ENCODE assay signal across 8 cellular contexts in genomic region chr22:20981787-20982562, GRCh38. TPM values are rescaled to one million over a fixed set of nuclear protein-coding genes. Genes with fewer than 3 reads are reported as not detected.
DNase-seq lines count a peak whose midpoint lies in the region; ATAC-seq and TF ChIP-seq lines count a peak whose summit lies in the region.

LZTR1 (plus strand) TSS chr22:20982297; CDS start chr22:20982372, 75 bp downstream.

- TF ChIP-seq CTCF in Caco-2 (IDR thresholded peaks at IDR 0.05; ENCODE audit: insufficient read depth in 1 of 2, low read depth in 1 of 2, low read length in 1 of 2, severe bottlenecking in 1 of 2, unreplicated experiment in 1 of 2) (peak; percentile 51 to 84), PC-3 (conservative IDR thresholded peaks at IDR 0.05; ENCODE audit: low read depth, low read length) (peak; percentile 56)

- POLR2A ChIA-PET in Caco-2 (lab: Charles Lee): interaction anchor here (0.5 to 1.8 kb wide), 12 partner anchors 9 to 204 kb away, joined by 3 to 19 read pairs (median 5); partner anchors contain the start of genes CRKL, P2RX6 and THAP7
- POLR2A ChIA-PET in PC-3 (lab: Charles Lee; ENCODE audit: unreplicated experiment): interaction anchor here (0.6 kb wide), 1 partner anchor 33 kb away, joined by 6 read pairs; no protein-coding TSS in a partner anchor

- peak within 1 kb of the TSS; percentile 47 for H3K27ac ChIP-seq in PC-3 (ENCODE audit: low read length)

- ATAC-seq in GM19438 (IDR thresholded peaks at IDR 0.05; ENCODE audit: low read depth, unreplicated experiment) (peak; percentile 82), PC-3 (peak; percentile 96)

- BruUV-seq in Caco-2 (replicated peaks; lab: Mats Ljungman, UMichigan): TSS peak; percentile 21
- BruUV-seq in PC-3 (replicated peaks; lab: Mats Ljungman, UMichigan): no TSS peak

- TF ChIP-seq POLR2A in erythroblast (IDR thresholded peaks at IDR 0.05; ENCODE audit: low read length): peak; percentile 94

- DNase-seq in Caco-2: peak; percentile 78 to 88
- peak; percentile 77 for DNase-seq in HK-2 (ENCODE audit: unreplicated experiment)
- DNase-seq in PC-3: peak; percentile 67
- peak; percentile 86 for DNase-seq in activated T-cell treated with anti-CD3 and anti-CD28 coated beads, Interleukin-2, amount 50 U/mL, for 24 hours
- peak; percentile 88 to 92 for DNase-seq in erythroblast (lab: John Stamatoyannopoulos, UW)
- peak; percentile 61 to 63 for DNase-seq in stimulated activated CD8-positive, alpha-beta memory T cell treated with anti-CD3 and anti-CD28 coated beads, Interleukin-7, amount 100 ng/mL, for 48 hours (ENCODE audit: extremely low read depth in 1 of 2, low read depth in 1 of 2)

- H4K20me1 ChIP-seq in PC-3 (ENCODE audit: low read length): no peaks in the 10 kb centered on the region

- H2AFZ ChIP-seq in PC-3 (ENCODE audit: low read length): peak within 1 kb of the TSS; percentile 89

- peaks cover 16% of the 10 kb centered on the region for H3K79me2 ChIP-seq in PC-3 (ENCODE audit: low read length)

- intact Hi-C loops in Caco-2 (cut with micrococcal nuclease; ENCODE audit: unreplicated experiment): loop anchor here (1.0 kb wide), 1 partner anchor 20 kb away; the partner anchor contains the start of gene THAP7
- intact Hi-C loops in PC-3 (cut with micrococcal nuclease): loop anchor here (1.0 kb wide), 1 partner anchor 97 kb away; no protein-coding TSS in a partner anchor

- peaks cover 14% of the 10 kb centered on the region; the same call in 1 of the 2 replicates for H3K4me1 ChIP-seq in Caco-2
- H3K4me1 ChIP-seq in PC-3 (ENCODE audit: insufficient read depth, low read length): peaks cover 13% of the 10 kb centered on the region
- H3K4me1 ChIP-seq in mucosa of stomach (ENCODE audit: control insufficient read depth, insufficient read depth, low read length): peaks cover 33% of the 10 kb centered on the region

- peak within 1 kb of the TSS; percentile 71 for H3K27ac Mint-ChIP-seq in Caco-2 (ENCODE audit: unreplicated experiment)
- H3K27ac Mint-ChIP-seq in activated T-cell treated with anti-CD3 and anti-CD28 coated beads, Interleukin-2, amount 50 U/mL, for 24 hours: peak within 1 kb of the TSS; percentile 90

- H3K9me3 Mint-ChIP-seq in Caco-2 (ENCODE audit: unreplicated experiment): peaks cover 8% of the 10 kb centered on the region
- no peaks in the 10 kb centered on the region for H3K9me3 Mint-ChIP-seq in activated T-cell treated with anti-CD3 and anti-CD28 coated beads, Interleukin-2, amount 50 U/mL, for 24 hours

- CTCF ChIA-PET in Caco-2 (lab: Charles Lee) (interaction anchor here (0.6 to 1.6 kb wide), 12 partner anchors 9 to 178 kb away, joined by 3 to 17 read pairs (median 6); partner anchors contain the start of genes AIFM3 and CRKL), PC-3 (lab: Charles Lee) (interaction anchor here (0.6 kb wide), 2 partner anchors 96 to 277 kb away, joined by 4 read pairs; no protein-coding TSS in a partner anchor)

- 0 out of 2 replicates have a peak, but pooled peaks cover 3% of the 10 kb centered on the region for H3K9me3 ChIP-seq in Caco-2
- no peaks in the 10 kb centered on the region for H3K9me3 ChIP-seq in PC-3 (ENCODE audit: low read length)
- no peaks in the 10 kb centered on the region for H3K9me3 ChIP-seq in mucosa of stomach (ENCODE audit: control insufficient read depth, low read length)

- no peaks in the 10 kb centered on the region for H3K27me3 Mint-ChIP-seq in Caco-2 (ENCODE audit: insufficient read depth, unreplicated experiment)
- no peaks in the 10 kb centered on the region for H3K27me3 Mint-ChIP-seq in activated T-cell treated with anti-CD3 and anti-CD28 coated beads, Interleukin-2, amount 50 U/mL, for 24 hours

- H3K36me3 ChIP-seq in Caco-2 (ENCODE audit: control insufficient read depth, insufficient read depth, low read length) (no peaks in the 10 kb centered on the region), PC-3 (ENCODE audit: low read depth, low read length) (no peaks in the 10 kb centered on the region; the same call in 1 of the 2 replicates), mucosa of stomach (ENCODE audit: control insufficient read depth, insufficient read depth, low read length) (no peaks in the 10 kb centered on the region)

- H3K4me3 ChIP-seq in Caco-2 (ENCODE audit: low read depth, low read length): peak within 1 kb of the TSS; percentile 95
- H3K4me3 ChIP-seq in PC-3 (ENCODE audit: low read length): peak within 1 kb of the TSS; percentile 80
- peak within 1 kb of the TSS; percentile 91 for H3K4me3 ChIP-seq in mucosa of stomach (ENCODE audit: low read length)

- H3K9ac ChIP-seq in PC-3 (ENCODE audit: low read length): peak within 1 kb of the TSS; percentile 88
- H3K9ac ChIP-seq in mucosa of stomach (ENCODE audit: low read length): peak within 1 kb of the TSS; percentile 89

- peak within 1 kb of the TSS; percentile 99 for H3K4me2 ChIP-seq in PC-3 (ENCODE audit: low read length)

- no peaks in the 10 kb centered on the region for H3K9me2 ChIP-seq in PC-3 (replicated peaks; ENCODE audit: low read length)

- H3K4me3 Mint-ChIP-seq in Caco-2 (ENCODE audit: unreplicated experiment): peak within 1 kb of the TSS; percentile 85
- peak within 1 kb of the TSS; percentile 91 for H3K4me3 Mint-ChIP-seq in activated T-cell treated with anti-CD3 and anti-CD28 coated beads, Interleukin-2, amount 50 U/mL, for 24 hours

- peaks cover 8% of the 10 kb centered on the region for H3K36me3 Mint-ChIP-seq in Caco-2 (ENCODE audit: insufficient read depth, unreplicated experiment)
- peaks cover 48% of the 10 kb centered on the region for H3K36me3 Mint-ChIP-seq in activated T-cell treated with anti-CD3 and anti-CD28 coated beads, Interleukin-2, amount 50 U/mL, for 24 hours (ENCODE audit: low read depth)

- H3K27me3 ChIP-seq in Caco-2 (replicated peaks; ENCODE audit: control insufficient read depth, insufficient read depth, low read length): no peaks in the 10 kb centered on the region
- H3K27me3 ChIP-seq in PC-3 (ENCODE audit: low read length): no peaks in the 10 kb centered on the region
- peaks cover 6% of the 10 kb centered on the region for H3K27me3 ChIP-seq in mucosa of stomach (ENCODE audit: control insufficient read depth, insufficient read depth, low read length)

- H3K4me1 Mint-ChIP-seq in Caco-2 (ENCODE audit: low read depth, unreplicated experiment): no peaks in the 10 kb centered on the region
- peaks cover 40% of the 10 kb centered on the region for H3K4me1 Mint-ChIP-seq in activated T-cell treated with anti-CD3 and anti-CD28 coated beads, Interleukin-2, amount 50 U/mL, for 24 hours (ENCODE audit: low read depth)

- no peaks in the 10 kb centered on the region for H3F3A ChIP-seq in PC-3 (ENCODE audit: low read length, unreplicated experiment)

RNA-seq across cellular contexts. Expression of gene LZTR1, which starts in this region (rescaled TPM):
- total RNA-seq in Caco-2 (2022): 37.2 and 41.3 TPM in 2 replicates
- 41.0 and 49.3 TPM in 2 replicates for total RNA-seq in PC-3 (2014; rRNA removed)

Comparison
In these comparisons a context has a peak if more than half of its experiments do, and no peak if none do; other contexts are left out.
1. Peak in every context shown above with its lines: DNase-seq, ATAC-seq, H3K4me3 ChIP-seq and H3K27ac ChIP-seq.